ENCODE assay signal across 38 cellular contexts in genomic region chr1:170886460-170886859, GRCh38. TPM values are rescaled to one million over a fixed set of nuclear protein-coding genes. Genes with fewer than 3 reads are reported as not detected.
"Had no signal": no experiment of that assay in that cellular context is flagged by ENCODE, and none has a peak within 500 bp of the region (broad histone marks: within the 10 kb centered on the region; RNA-seq: fewer than 3 reads in every experiment).

No MANE protein-coding gene starts in this region.

- H3K27me3 ChIP-seq: adrenal gland, cardiac muscle cell, left lung, sigmoid colon, thyroid gland had no signal

- DNase-seq: activated CD4-positive, alpha-beta memory T cell treated with anti-CD3 and anti-CD28 coated beads for 36 hours; activated CD4-positive, alpha-beta T cell treated with anti-CD3 and anti-CD28 coated beads, Interleukin-2, amount 10 ng/mL, durations not matched to agents 24 days and 14 days; activated CD4-positive, CD25-positive, alpha-beta regulatory T cell treated with anti-CD3 and anti-CD28 coated beads, Interleukin-2, amount 50 U/mL, for 72 hours; activated CD8-positive, alpha-beta memory T cell treated with anti-CD3 and anti-CD28 coated beads, Interleukin-2, amount 50 U/mL, for 4 hours; activated effector memory CD4-positive, alpha-beta T cell treated with anti-CD3 and anti-CD28 coated beads, Interleukin-2, amount 50 U/mL, for 16 hours; activated naive CD4-positive, alpha-beta T cell treated with anti-CD3 and anti-CD28 coated beads for 36 hours; activated naive CD8-positive, alpha-beta T cell treated with anti-CD3 and anti-CD28 coated beads for 36 hours; activated T-cell treated with anti-CD3 and anti-CD28 coated beads, Interleukin-2, amount 50 U/mL, for 1 hour; adrenal gland; aorta; cerebellar nuclear complex; endodermal cell; foreskin fibroblast; head of caudate nucleus; left lung; naive thymus-derived CD4-positive, alpha-beta T cell; psoas muscle; sigmoid colon; stimulated activated CD4-positive, alpha-beta T cell treated with anti-CD3 and anti-CD28 coated beads, Interleukin-1b, Interleukin-23, amount 100 ng/mL, for 48 hours; stimulated activated CD4-positive, alpha-beta T cell treated with anti-CD3 and anti-CD28 coated beads, Interleukin-4, amount 100 ng/mL, for 4 hours; stimulated activated CD8-positive, alpha-beta memory T cell treated with anti-CD3 and anti-CD28 coated beads, Interleukin-4, amount 100 ng/mL, for 48 hours; stimulated activated naive CD8-positive, alpha-beta T cell treated with anti-CD3 and anti-CD28 coated beads, Interleukin-15, amount 100 ng/mL, for 72 hours; substantia nigra; T-helper 2 cell; thyroid gland had no signal

- H3K27ac ChIP-seq: adrenal gland, cardiac muscle cell, left lung, parathyroid adenoma, psoas muscle, sigmoid colon, thyroid gland had no signal

- ATAC-seq: esophagus mucosa; left lung; naive thymus-derived CD4-positive, alpha-beta T cell; psoas muscle; stimulated activated memory B cell treated with anti-CD40 and anti-IgM and Interleukin-4, amounts not matched to agents 10 μg/mL and 1 μg/mL and 100 μg/mL, for 72 hours; stimulated activated naive CD8-positive, alpha-beta T cell treated with anti-CD3 and anti-CD28 coated beads, Interleukin-15, amount 100 ng/mL, for 72 hours had no signal

- H3K36me3 ChIP-seq: adrenal gland, cardiac muscle cell, left lung, sigmoid colon, thyroid gland had no signal

- H3K4me3 ChIP-seq: adrenal gland, cardiac muscle cell, left lung, psoas muscle, sigmoid colon, smooth muscle cell, thyroid gland had no signal

- H3K4me1 ChIP-seq: adrenal gland, left lung, parathyroid adenoma, sigmoid colon, thyroid gland had no signal

- H3K9me3 ChIP-seq: adrenal gland, left lung, psoas muscle, sigmoid colon, thyroid gland had no signal

- H3K4me2 ChIP-seq: smooth muscle cell had no signal

- H3K79me2 ChIP-seq: parathyroid adenoma had no signal

- H2AFZ ChIP-seq: parathyroid adenoma had no signal

RNA-seq across cellular contexts. Expression of gene MROH9, which starts 48.9 kb away (rescaled TPM):
- total RNA-seq: activated CD4-positive, alpha-beta memory T cell treated with anti-CD3 and anti-CD28 coated beads for 36 hours; activated CD4-positive, alpha-beta T cell treated with anti-CD3 and anti-CD28 coated beads, Interleukin-2, amount 10 ng/mL, durations not matched to agents 24 days and 14 days; activated CD8-positive, alpha-beta memory T cell treated with anti-CD3 and anti-CD28 coated beads for 36 hours; activated naive CD4-positive, alpha-beta T cell treated with anti-CD3 and anti-CD28 coated beads for 36 hours; activated naive CD8-positive, alpha-beta T cell treated with anti-CD3 and anti-CD28 coated beads for 36 hours; activated T-helper 1 cell treated with anti-CD3 and anti-CD28 coated beads, Interleukin-12 subunit alpha, Interleukin-12 subunit beta, Interleukin-2, Interleukin-4 antibody, amounts not matched to agents 30 ng/mL and 10 ng/mL and 1 ng/mL, durations not matched to agents 14 hours and 24 hours and 36 hours; adrenal gland; cardiac muscle cell; endodermal cell; esophagus mucosa; kidney epithelial cell; lung microvascular endothelial cell; mesenteric fat pad; mucosa of gallbladder; naive thymus-derived CD4-positive, alpha-beta T cell; psoas muscle; sigmoid colon; smooth muscle cell; ureter had no signal
- polyA plus RNA-seq: adrenal gland; aorta; cardiac muscle cell; naive thymus-derived CD4-positive, alpha-beta T cell; neural cell; psoas muscle; sigmoid colon; smooth muscle cell had no signal
